8 cellular contexts compared by ENCODE assay signal in genomic region chr11:45900916-45901617, GRCh38. TPM values are rescaled to one million over a fixed set of nuclear protein-coding genes. Genes with fewer than 3 reads are reported as not detected.
DNase-seq lines count a peak whose midpoint lies in the region; ATAC-seq and TF ChIP-seq lines count a peak whose summit lies in the region.

No MANE protein-coding gene starts in this region.

- no peaks in the 10 kb centered on the region for H3K9me3 Mint-ChIP-seq in activated naive CD4-positive, alpha-beta T cell treated with anti-CD3 and anti-CD28 coated beads, Interleukin-2, amount 50 U/mL, for 24 hours
- no peaks in the 10 kb centered on the region for H3K9me3 Mint-ChIP-seq in activated naive CD4-positive, alpha-beta T cell treated with anti-CD3 and anti-CD28 coated beads for 36 hours
- no peaks in the 10 kb centered on the region for H3K9me3 Mint-ChIP-seq in mesothelial cell of epicardium

- H3K27me3 Mint-ChIP-seq in activated naive CD4-positive, alpha-beta T cell treated with anti-CD3 and anti-CD28 coated beads, Interleukin-2, amount 50 U/mL, for 24 hours = peaks cover 8% of the 10 kb centered on the region
- peaks cover 27% of the 10 kb centered on the region for H3K27me3 Mint-ChIP-seq in activated naive CD4-positive, alpha-beta T cell treated with anti-CD3 and anti-CD28 coated beads for 36 hours (ENCODE audit: low read depth)
- peaks cover 5% of the 10 kb centered on the region for H3K27me3 Mint-ChIP-seq in mesothelial cell of epicardium (ENCODE audit: low read depth)

- peaks cover 0 to 11% (median 3%) of the 10 kb centered on the region in 4 donors for H3K36me3 ChIP-seq in upper lobe of left lung

- no peak for TF ChIP-seq EP300 in upper lobe of left lung (IDR thresholded peaks at IDR 0.05)

- H3K27me3 ChIP-seq in upper lobe of left lung = peaks cover 0 to 2% (median 0%) of the 10 kb centered on the region in 4 donors

- peaks cover 18 to 31% (median 20%) of the 10 kb centered on the region in 4 donors for H3K4me1 ChIP-seq in upper lobe of left lung

- peaks cover 4% of the 10 kb centered on the region for H3K4me1 Mint-ChIP-seq in activated naive CD4-positive, alpha-beta T cell treated with anti-CD3 and anti-CD28 coated beads, Interleukin-2, amount 50 U/mL, for 24 hours
- peaks cover 5% of the 10 kb centered on the region for H3K4me1 Mint-ChIP-seq in activated naive CD4-positive, alpha-beta T cell treated with anti-CD3 and anti-CD28 coated beads for 36 hours (ENCODE audit: low read depth)
- H3K4me1 Mint-ChIP-seq in mesothelial cell of epicardium = peaks cover 11% of the 10 kb centered on the region

- TF ChIP-seq CTCF in mesothelial cell of epicardium (IDR thresholded peaks at IDR 0.05; ENCODE audit: unreplicated experiment) (no peak), upper lobe of left lung (IDR thresholded peaks at IDR 0.05) (no peak)

- DNase-seq in activated naive CD4-positive, alpha-beta T cell treated with anti-CD3 and anti-CD28 coated beads for 36 hours = no peak
- peak; percentile 48 for DNase-seq in cerebellar cortex (ENCODE audit: low spot score)
- no peak for DNase-seq in mesothelial cell of epicardium (ENCODE audit: low spot score in 2 of 2, unreplicated experiment in 2 of 2)
- no peak for DNase-seq in upper lobe of left lung

- intact Hi-C loops in activated naive CD4-positive, alpha-beta T cell treated with anti-CD3 and anti-CD28 coated beads for 36 hours (cut with micrococcal nuclease) = no loop called here

- CTCF ChIA-PET in activated naive CD4-positive, alpha-beta T cell treated with anti-CD3 and anti-CD28 coated beads for 36 hours (lab: Charles Lee) = no interaction called here

- H3K9me3 ChIP-seq in upper lobe of left lung = no peaks in the 10 kb centered on the region

- peak overlapping the region; percentile 51 for H3K4me3 Mint-ChIP-seq in activated naive CD4-positive, alpha-beta T cell treated with anti-CD3 and anti-CD28 coated beads, Interleukin-2, amount 50 U/mL, for 24 hours
- H3K4me3 Mint-ChIP-seq in activated naive CD4-positive, alpha-beta T cell treated with anti-CD3 and anti-CD28 coated beads for 36 hours = no peak overlapping the region
- peak overlapping the region; percentile 74 for H3K4me3 Mint-ChIP-seq in mesothelial cell of epicardium

- no peak overlapping the region for H3K27ac ChIP-seq in upper lobe of left lung

- H3K27ac Mint-ChIP-seq in activated naive CD4-positive, alpha-beta T cell treated with anti-CD3 and anti-CD28 coated beads, Interleukin-2, amount 50 U/mL, for 24 hours = no peak overlapping the region
- H3K27ac Mint-ChIP-seq in activated naive CD4-positive, alpha-beta T cell treated with anti-CD3 and anti-CD28 coated beads for 36 hours = no peak overlapping the region
- H3K27ac Mint-ChIP-seq in mesothelial cell of epicardium = no peak overlapping the region

- ATAC-seq in upper lobe of left lung (ENCODE audit: low FRiP score in 2 of 2) = no peak
- no peak for ATAC-seq in GM19324 (IDR thresholded peaks at IDR 0.05; ENCODE audit: low FRiP score, unreplicated experiment)
- ATAC-seq in HG02973 (IDR thresholded peaks at IDR 0.05; ENCODE audit: unreplicated experiment) = no peak
- ATAC-seq in GM21529 (IDR thresholded peaks at IDR 0.05; ENCODE audit: unreplicated experiment) = no peak

- WGBS in upper lobe of left lung, 2 donors = 42 to 47% methylated on average over 8 of the region's 8 CpGs

- H3K4me3 ChIP-seq in upper lobe of left lung = peak overlapping the region in 3 of 4 donors; percentile 46 to 67 (median 61)

- TF ChIP-seq POLR2A in upper lobe of left lung (IDR thresholded peaks at IDR 0.05) = no peak

- peaks cover 2% of the 10 kb centered on the region for H3K36me3 Mint-ChIP-seq in activated naive CD4-positive, alpha-beta T cell treated with anti-CD3 and anti-CD28 coated beads, Interleukin-2, amount 50 U/mL, for 24 hours
- H3K36me3 Mint-ChIP-seq in activated naive CD4-positive, alpha-beta T cell treated with anti-CD3 and anti-CD28 coated beads for 36 hours (ENCODE audit: low read depth) = no peaks in the 10 kb centered on the region
- no peaks in the 10 kb centered on the region for H3K36me3 Mint-ChIP-seq in mesothelial cell of epicardium

RNA-seq across cellular contexts. Expression of gene FREY1, which starts 6.0 kb away (rescaled TPM):
- under 1 TPM; 0.32 to 0.76 TPM for total RNA-seq in activated naive CD4-positive, alpha-beta T cell treated with anti-CD3 and anti-CD28 coated beads for 36 hours
- 2.3 to 3.9 TPM (median 3.4 TPM) in 3 replicates for total RNA-seq in mesothelial cell of epicardium
- total RNA-seq in upper lobe of left lung = 1 to 10 TPM in 3 of 6 donors, under 1 TPM in 1, not detected in 2; 0.60 to 3.2 (median 1.7) TPM

RNA-seq across cellular contexts. Expression of gene MAPK8IP1, which starts 15.6 kb away (rescaled TPM):
- total RNA-seq in activated naive CD4-positive, alpha-beta T cell treated with anti-CD3 and anti-CD28 coated beads for 36 hours = under 1 TPM; 0.22 to 0.57 TPM
- 11.5 to 13.8 TPM (median 12.7 TPM) in 3 replicates for total RNA-seq in mesothelial cell of epicardium
- total RNA-seq in upper lobe of left lung = 10 to 100 TPM in 1 of 6 donors, 1 to 10 TPM in 5; 2.1 to 16.0 (median 8.7) TPM

RNA-seq across cellular contexts. Expression of gene PEX16, which starts 16.6 kb away (rescaled TPM):
- 10 to 100 TPM; 28.6 to 32.5 TPM for total RNA-seq in activated naive CD4-positive, alpha-beta T cell treated with anti-CD3 and anti-CD28 coated beads for 36 hours
- total RNA-seq in mesothelial cell of epicardium (19.8 to 23.1 TPM (median 20.7 TPM) in 3 replicates), upper lobe of left lung (10 to 100 TPM; 22.9 to 43.0 (median 32.6) TPM)

RNA-seq across cellular contexts. Expression of gene LARGE2, which starts 21.4 kb away (rescaled TPM):
- total RNA-seq in activated naive CD4-positive, alpha-beta T cell treated with anti-CD3 and anti-CD28 coated beads for 36 hours = under 1 TPM; 0.48 to 0.52 TPM
- total RNA-seq in mesothelial cell of epicardium (5.0 to 6.0 TPM (median 5.2 TPM) in 3 replicates), upper lobe of left lung (10 to 100 TPM in 1 of 6 donors, 1 to 10 TPM in 5; 4.3 to 10.6 (median 7.1) TPM)

RNA-seq across cellular contexts. Expression of gene CRY2, which starts 53.8 kb away (rescaled TPM):
- total RNA-seq in activated naive CD4-positive, alpha-beta T cell treated with anti-CD3 and anti-CD28 coated beads for 36 hours = 10 to 100 TPM; 13.9 to 16.2 TPM
- total RNA-seq in mesothelial cell of epicardium = 33.8 to 35.9 TPM (median 34.3 TPM) in 3 replicates
- total RNA-seq in upper lobe of left lung = 100 to 1,000 TPM in 1 of 6 donors, 10 to 100 TPM in 5; 51.1 to 103 (median 63.2) TPM
